Comparison of ENCODE assay signal across 1 cellular context in the genomic region with DNA sequence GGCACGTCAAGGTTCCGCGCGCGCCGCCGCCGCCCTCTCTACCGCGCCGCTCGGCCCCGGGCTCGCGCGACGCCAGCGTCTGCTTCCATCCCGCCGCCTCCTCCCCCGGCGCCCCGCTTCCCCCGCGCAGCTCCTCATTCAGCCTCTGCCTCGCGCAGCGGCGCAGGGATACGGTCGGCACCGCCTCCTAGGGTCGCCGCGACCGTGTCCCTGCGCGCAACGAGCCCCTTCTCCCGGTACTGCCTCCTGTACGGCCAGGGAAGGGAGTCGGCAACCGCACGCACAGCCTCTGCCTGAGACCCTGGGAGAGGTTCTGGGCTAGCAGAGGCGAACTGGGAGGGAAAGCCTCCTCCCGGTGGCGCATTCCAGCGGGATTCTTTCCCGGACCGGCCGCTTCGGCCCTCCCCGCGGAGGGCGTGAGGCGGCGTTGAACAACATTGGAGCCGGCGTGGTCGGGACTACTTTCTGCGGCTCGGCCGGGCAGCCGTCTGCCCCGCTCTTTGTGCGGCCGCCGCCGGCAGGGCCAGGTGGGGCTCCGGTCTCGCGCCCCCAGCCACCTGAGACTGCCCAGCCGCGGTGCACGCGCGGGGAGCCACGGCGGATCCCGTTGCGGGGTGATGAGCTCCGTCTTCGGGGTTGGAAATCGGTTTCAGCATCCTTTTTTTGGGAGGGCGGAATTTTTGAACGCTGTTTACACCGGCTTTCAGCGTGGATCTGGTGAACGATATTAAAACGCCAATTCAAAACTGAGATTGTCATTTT.
A peak's percentile ranks its signal among the peaks of the same experiment; 100 is the strongest.
TF ChIP-seq lines count a peak whose summit lies in the region.

LRP6 (minus strand) TSS at position 172 of the 762 bp plus-strand sequence. CDS start 309 bp downstream, outside the sequence.

TF ChIP-seq in HepG2, 621 proteins besides CTCF, POLR2A, EP300 and RAD21 (continued from another document and continues in another):
- TF ChIP-seq, protein P1, sequence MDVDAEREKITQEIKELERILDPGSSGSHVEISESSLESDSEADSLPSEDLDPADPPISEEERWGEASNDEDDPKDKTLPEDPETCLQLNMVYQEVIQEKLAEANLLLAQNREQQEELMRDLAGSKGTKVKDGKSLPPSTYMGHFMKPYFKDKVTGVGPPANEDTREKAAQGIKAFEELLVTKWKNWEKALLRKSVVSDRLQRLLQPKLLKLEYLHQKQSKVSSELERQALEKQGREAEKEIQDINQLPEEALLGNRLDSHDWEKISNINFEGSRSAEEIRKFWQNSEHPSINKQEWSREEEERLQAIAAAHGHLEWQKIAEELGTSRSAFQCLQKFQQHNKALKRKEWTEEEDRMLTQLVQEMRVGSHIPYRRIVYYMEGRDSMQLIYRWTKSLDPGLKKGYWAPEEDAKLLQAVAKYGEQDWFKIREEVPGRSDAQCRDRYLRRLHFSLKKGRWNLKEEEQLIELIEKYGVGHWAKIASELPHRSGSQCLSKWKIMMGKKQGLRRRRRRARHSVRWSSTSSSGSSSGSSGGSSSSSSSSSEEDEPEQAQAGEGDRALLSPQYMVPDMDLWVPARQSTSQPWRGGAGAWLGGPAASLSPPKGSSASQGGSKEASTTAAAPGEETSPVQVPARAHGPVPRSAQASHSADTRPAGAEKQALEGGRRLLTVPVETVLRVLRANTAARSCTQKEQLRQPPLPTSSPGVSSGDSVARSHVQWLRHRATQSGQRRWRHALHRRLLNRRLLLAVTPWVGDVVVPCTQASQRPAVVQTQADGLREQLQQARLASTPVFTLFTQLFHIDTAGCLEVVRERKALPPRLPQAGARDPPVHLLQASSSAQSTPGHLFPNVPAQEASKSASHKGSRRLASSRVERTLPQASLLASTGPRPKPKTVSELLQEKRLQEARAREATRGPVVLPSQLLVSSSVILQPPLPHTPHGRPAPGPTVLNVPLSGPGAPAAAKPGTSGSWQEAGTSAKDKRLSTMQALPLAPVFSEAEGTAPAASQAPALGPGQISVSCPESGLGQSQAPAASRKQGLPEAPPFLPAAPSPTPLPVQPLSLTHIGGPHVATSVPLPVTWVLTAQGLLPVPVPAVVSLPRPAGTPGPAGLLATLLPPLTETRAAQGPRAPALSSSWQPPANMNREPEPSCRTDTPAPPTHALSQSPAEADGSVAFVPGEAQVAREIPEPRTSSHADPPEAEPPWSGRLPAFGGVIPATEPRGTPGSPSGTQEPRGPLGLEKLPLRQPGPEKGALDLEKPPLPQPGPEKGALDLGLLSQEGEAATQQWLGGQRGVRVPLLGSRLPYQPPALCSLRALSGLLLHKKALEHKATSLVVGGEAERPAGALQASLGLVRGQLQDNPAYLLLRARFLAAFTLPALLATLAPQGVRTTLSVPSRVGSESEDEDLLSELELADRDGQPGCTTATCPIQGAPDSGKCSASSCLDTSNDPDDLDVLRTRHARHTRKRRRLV (CRISPR knock-in tag; IDR thresholded peaks at IDR 0.05): peak; percentile 97
- TF ChIP-seq ZNF333 (CRISPR knock-in tag; IDR thresholded peaks at IDR 0.05; ENCODE audit: borderline replicate concordance): peak; percentile 95
- peak; percentile 90; the same call in 1 of the 2 replicates for TF ChIP-seq GTF3A (CRISPR knock-in tag; conservative IDR thresholded peaks at IDR 0.05)
- no peak for TF ChIP-seq ZNF282 (IDR thresholded peaks at IDR 0.05; ENCODE audit: partially characterized antibody)
- TF ChIP-seq HNRNPLL (IDR thresholded peaks at IDR 0.05; ENCODE audit: low read depth, low read length, poor library complexity, severe bottlenecking): peak; percentile 78
- no peak for TF ChIP-seq SOX6 (IDR thresholded peaks at IDR 0.05)
- TF ChIP-seq SOX6 (CRISPR knock-in tag; IDR thresholded peaks at IDR 0.05): peak; percentile 83
- peak; percentile 70 for TF ChIP-seq ZNF83 (CRISPR knock-in tag; IDR thresholded peaks at IDR 0.05; ENCODE audit: borderline replicate concordance)
- TF ChIP-seq ARNT2 (CRISPR knock-in tag; IDR thresholded peaks at IDR 0.05; ENCODE audit: low read depth): peak; percentile 98
- TF ChIP-seq, protein P2, sequence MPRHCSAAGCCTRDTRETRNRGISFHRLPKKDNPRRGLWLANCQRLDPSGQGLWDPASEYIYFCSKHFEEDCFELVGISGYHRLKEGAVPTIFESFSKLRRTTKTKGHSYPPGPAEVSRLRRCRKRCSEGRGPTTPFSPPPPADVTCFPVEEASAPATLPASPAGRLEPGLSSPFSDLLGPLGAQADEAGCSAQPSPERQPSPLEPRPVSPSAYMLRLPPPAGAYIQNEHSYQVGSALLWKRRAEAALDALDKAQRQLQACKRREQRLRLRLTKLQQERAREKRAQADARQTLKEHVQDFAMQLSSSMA (CRISPR knock-in tag; IDR thresholded peaks at IDR 0.05): peak; percentile 80; the same call in 1 of the 2 replicates
- peak; percentile 91 for TF ChIP-seq JARID2 (CRISPR knock-in tag; IDR thresholded peaks at IDR 0.05; ENCODE audit: insufficient replicate concordance)
- TF ChIP-seq STAG1 (CRISPR knock-in tag; IDR thresholded peaks at IDR 0.05): peak; percentile 30; the same call in 1 of the 2 replicates
- no peak for TF ChIP-seq NONO (IDR thresholded peaks at IDR 0.05)
- TF ChIP-seq NONO (CRISPR knock-in tag; conservative IDR thresholded peaks at IDR 0.05): peak; percentile 98
- no peak for TF ChIP-seq NR3C1 (CRISPR knock-in tag; IDR thresholded peaks at IDR 0.05)
- TF ChIP-seq ZNF205 (CRISPR knock-in tag; IDR thresholded peaks at IDR 0.05): peak; percentile 85; the same call in 1 of the 2 replicates
- TF ChIP-seq, protein P3, sequence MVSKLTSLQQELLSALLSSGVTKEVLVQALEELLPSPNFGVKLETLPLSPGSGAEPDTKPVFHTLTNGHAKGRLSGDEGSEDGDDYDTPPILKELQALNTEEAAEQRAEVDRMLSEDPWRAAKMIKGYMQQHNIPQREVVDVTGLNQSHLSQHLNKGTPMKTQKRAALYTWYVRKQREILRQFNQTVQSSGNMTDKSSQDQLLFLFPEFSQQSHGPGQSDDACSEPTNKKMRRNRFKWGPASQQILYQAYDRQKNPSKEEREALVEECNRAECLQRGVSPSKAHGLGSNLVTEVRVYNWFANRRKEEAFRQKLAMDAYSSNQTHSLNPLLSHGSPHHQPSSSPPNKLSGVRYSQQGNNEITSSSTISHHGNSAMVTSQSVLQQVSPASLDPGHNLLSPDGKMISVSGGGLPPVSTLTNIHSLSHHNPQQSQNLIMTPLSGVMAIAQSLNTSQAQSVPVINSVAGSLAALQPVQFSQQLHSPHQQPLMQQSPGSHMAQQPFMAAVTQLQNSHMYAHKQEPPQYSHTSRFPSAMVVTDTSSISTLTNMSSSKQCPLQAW (CRISPR knock-in tag; IDR thresholded peaks at IDR 0.05): peak; percentile 95
- TF ChIP-seq CEBPG (CRISPR knock-in tag; IDR thresholded peaks at IDR 0.05): no peak; the same call in 1 of the 2 replicates
- TF ChIP-seq JUNB (CRISPR knock-in tag; IDR thresholded peaks at IDR 0.05; ENCODE audit: borderline replicate concordance): peak; percentile 70; the same call in 1 of the 2 replicates
- TF ChIP-seq SP5 (CRISPR knock-in tag; IDR thresholded peaks at IDR 0.05; ENCODE audit: borderline replicate concordance, low read depth): peak; percentile 90
- peak; percentile 97; the same call in 1 of the 2 replicates for TF ChIP-seq ZBTB8A (CRISPR knock-in tag; IDR thresholded peaks at IDR 0.05; ENCODE audit: borderline replicate concordance, low read depth)
- TF ChIP-seq ZNF609 (CRISPR knock-in tag; IDR thresholded peaks at IDR 0.05; ENCODE audit: borderline replicate concordance): peak; percentile 89
- peak; percentile 98 for TF ChIP-seq SAFB2 (CRISPR knock-in tag; IDR thresholded peaks at IDR 0.05; ENCODE audit: borderline replicate concordance, low read depth)
- TF ChIP-seq ZNF296 (CRISPR knock-in tag; conservative IDR thresholded peaks at IDR 0.05): peak; percentile 73; the same call in 1 of the 2 replicates
- peak; percentile 99 for TF ChIP-seq POGZ (CRISPR knock-in tag; IDR thresholded peaks at IDR 0.05)
- TF ChIP-seq, protein P4, sequence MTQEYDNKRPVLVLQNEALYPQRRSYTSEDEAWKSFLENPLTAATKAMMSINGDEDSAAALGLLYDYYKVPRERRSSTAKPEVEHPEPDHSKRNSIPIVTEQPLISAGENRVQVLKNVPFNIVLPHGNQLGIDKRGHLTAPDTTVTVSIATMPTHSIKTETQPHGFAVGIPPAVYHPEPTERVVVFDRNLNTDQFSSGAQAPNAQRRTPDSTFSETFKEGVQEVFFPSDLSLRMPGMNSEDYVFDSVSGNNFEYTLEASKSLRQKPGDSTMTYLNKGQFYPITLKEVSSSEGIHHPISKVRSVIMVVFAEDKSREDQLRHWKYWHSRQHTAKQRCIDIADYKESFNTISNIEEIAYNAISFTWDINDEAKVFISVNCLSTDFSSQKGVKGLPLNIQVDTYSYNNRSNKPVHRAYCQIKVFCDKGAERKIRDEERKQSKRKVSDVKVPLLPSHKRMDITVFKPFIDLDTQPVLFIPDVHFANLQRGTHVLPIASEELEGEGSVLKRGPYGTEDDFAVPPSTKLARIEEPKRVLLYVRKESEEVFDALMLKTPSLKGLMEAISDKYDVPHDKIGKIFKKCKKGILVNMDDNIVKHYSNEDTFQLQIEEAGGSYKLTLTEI (CRISPR knock-in tag; conservative IDR thresholded peaks at IDR 0.05): no peak
- TF ChIP-seq GMEB2 (CRISPR knock-in tag; IDR thresholded peaks at IDR 0.05; ENCODE audit: low read depth): peak; percentile 91
- TF ChIP-seq ZNF674 (CRISPR knock-in tag; IDR thresholded peaks at IDR 0.05; ENCODE audit: low read depth): peak; percentile 92; the same call in 1 of the 2 replicates
- TF ChIP-seq ATF7-NPFF (CRISPR knock-in tag; IDR thresholded peaks at IDR 0.05; ENCODE audit: low read depth): peak; percentile 98
- TF ChIP-seq DNMT3B (CRISPR knock-in tag; conservative IDR thresholded peaks at IDR 0.05): peak; percentile 37; the same call in 1 of the 2 replicates
- no peak for TF ChIP-seq ZNF562 (CRISPR knock-in tag; IDR thresholded peaks at IDR 0.05; ENCODE audit: borderline replicate concordance)
- peak; percentile 99 for TF ChIP-seq DZIP1 (CRISPR knock-in tag; IDR thresholded peaks at IDR 0.05)
- TF ChIP-seq CEBPB (IDR thresholded peaks at IDR 0.05; ENCODE audit: borderline replicate concordance, low read depth, low read length): no peak
- TF ChIP-seq REXO4 (CRISPR knock-in tag; IDR thresholded peaks at IDR 0.05; ENCODE audit: borderline replicate concordance): no peak
- peak; percentile 89; the same call in 1 of the 2 replicates for TF ChIP-seq ZNF234 (CRISPR knock-in tag; conservative IDR thresholded peaks at IDR 0.05)
